ENCODE assay signal across 16 cellular contexts in the genomic region with DNA sequence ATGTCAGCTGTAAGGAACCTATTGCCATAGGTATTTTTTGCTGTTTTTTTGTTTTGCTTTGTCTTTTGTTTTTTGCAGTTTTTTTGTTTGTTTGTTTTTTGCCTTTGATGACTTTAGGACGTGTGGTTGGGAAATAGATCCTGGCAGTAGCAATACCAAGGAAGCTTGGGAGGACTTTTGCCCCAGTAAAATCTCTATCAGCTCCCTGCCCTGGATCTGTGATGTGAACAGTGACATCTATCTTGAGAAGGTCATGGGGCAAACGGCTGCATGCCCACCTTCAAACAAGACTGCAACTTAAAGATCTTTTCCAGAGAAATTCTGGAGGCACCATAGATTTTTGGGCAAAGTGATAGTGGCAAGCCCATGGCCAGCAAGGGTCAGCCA. TPM values are rescaled to one million over a fixed set of nuclear protein-coding genes. Genes with fewer than 3 reads are reported as not detected.
A peak's percentile ranks its signal among the peaks of the same experiment; 100 is the strongest.
DNase-seq lines count a peak whose midpoint lies in the region; ATAC-seq and TF ChIP-seq lines count a peak whose summit lies in the region.
"Had no signal": no experiment of that assay in that cellular context is flagged by ENCODE, and none has a peak within 500 bp of the region (broad histone marks: within the 10 kb centered on the region; RNA-seq: fewer than 3 reads in every experiment).

No MANE protein-coding gene starts in this region.

- H3K4me1 Mint-ChIP-seq in progenitor cell of endocrine pancreas (ENCODE audit: low read depth) = peaks cover 11% of the 10 kb centered on the region
- H3K4me1 Mint-ChIP-seq in activated naive CD4-positive, alpha-beta T cell treated with anti-CD3 and anti-CD28 coated beads for 36 hours (ENCODE audit: low read depth) = peaks cover 2% of the 10 kb centered on the region

- intact Hi-C loops in Panc1 (cut with micrococcal nuclease; ENCODE audit: unreplicated experiment) = loop anchor here (10.0 kb wide), 3 partner anchors 86 to 586 kb away; no protein-coding TSS in a partner anchor
- intact Hi-C loops in right lobe of liver (cut with DNase I) = no loop called here
- intact Hi-C loops in activated naive CD4-positive, alpha-beta T cell treated with anti-CD3 and anti-CD28 coated beads for 36 hours (cut with micrococcal nuclease) = loop anchor here (10.0 kb wide), 1 partner anchor 756 kb away; no protein-coding TSS in a partner anchor

- ATAC-seq in Panc1 = no peak
- peak; percentile 53 to 72 (median 66) for ATAC-seq in right lobe of liver
- no peak for ATAC-seq in GM18867 (IDR thresholded peaks at IDR 0.05; ENCODE audit: unreplicated experiment)
- ATAC-seq: CD8-positive, alpha-beta T cell; PC-3 had no signal

- H3K36me3 ChIP-seq in Panc1 (ENCODE audit: control insufficient read depth, insufficient read depth, low read length) = no peaks in the 10 kb centered on the region
- H3K36me3 ChIP-seq in right lobe of liver = no peaks in the 10 kb centered on the region
- H3K36me3 ChIP-seq: BLaER1 treated with 17β-estradiol and CSF1 and Interleukin-3, amounts not matched to agents 10 nM and 100 nM had no signal

- peaks cover 38% of the 10 kb centered on the region for H3K27me3 Mint-ChIP-seq in progenitor cell of endocrine pancreas
- H3K27me3 Mint-ChIP-seq in activated naive CD4-positive, alpha-beta T cell treated with anti-CD3 and anti-CD28 coated beads for 36 hours (ENCODE audit: low read depth) = peaks cover 26% of the 10 kb centered on the region

- H3K27me3 ChIP-seq in Panc1 (ENCODE audit: control insufficient read depth, insufficient read depth, low read length) (no peaks in the 10 kb centered on the region), right lobe of liver (no peaks in the 10 kb centered on the region)

- CTCF ChIA-PET in Panc1 (lab: Charles Lee) = no interaction called here
- CTCF ChIA-PET in activated naive CD4-positive, alpha-beta T cell treated with anti-CD3 and anti-CD28 coated beads for 36 hours (lab: Charles Lee) = no interaction called here

- WGBS in right lobe of liver (ENCODE audit: insufficient coverage, low coverage, low lambda C conversion rate, missing lambda C conversion rate) = 22% methylated on average over 2 of the region's 2 CpGs

- H3K4me3 ChIP-seq in Panc1 (ENCODE audit: low read depth in 2 of 2, low read length in 2 of 2) = no peak overlapping the region
- peak overlapping the region in 2 of 3 donors; percentile 3 to 20 for H3K4me3 ChIP-seq in right lobe of liver
- H3K4me3 ChIP-seq: BLaER1 treated with 17β-estradiol and CSF1 and Interleukin-3, amounts not matched to agents 10 nM and 100 nM had no signal

- H3K27ac Mint-ChIP-seq in progenitor cell of endocrine pancreas = peak overlapping the region; percentile 65
- no peak overlapping the region for H3K27ac Mint-ChIP-seq in activated naive CD4-positive, alpha-beta T cell treated with anti-CD3 and anti-CD28 coated beads for 36 hours
- H3K27ac Mint-ChIP-seq: CD8-positive, alpha-beta T cell; HFFc6 had no signal

- H3K4me1 ChIP-seq in Panc1 (ENCODE audit: control insufficient read depth, insufficient read depth, low read length) (peaks cover 46% of the 10 kb centered on the region), right lobe of liver (peaks cover 0 to 61% (median 33%) of the 10 kb centered on the region in 4 donors)

- TF ChIP-seq CTCF in Panc1 (IDR thresholded peaks at IDR 0.05) = no peak
- no peak for TF ChIP-seq CTCF in right lobe of liver (IDR thresholded peaks at IDR 0.05)
- no peak for TF ChIP-seq CTCF in progenitor cell of endocrine pancreas (IDR thresholded peaks at IDR 0.05; ENCODE audit: unreplicated experiment)

- no peak for TF ChIP-seq POLR2A in right lobe of liver (IDR thresholded peaks at IDR 0.05)

- H3K9me3 ChIP-seq in Panc1 (ENCODE audit: control insufficient read depth, insufficient read depth, low read depth, low read length) (no peaks in the 10 kb centered on the region), right lobe of liver (no peaks in the 10 kb centered on the region)
- H3K9me3 ChIP-seq: BLaER1 treated with 17β-estradiol and CSF1 and Interleukin-3, amounts not matched to agents 10 nM and 100 nM had no signal

- peak; percentile 4 for DNase-seq in ACHN
- DNase-seq in Panc1 (ENCODE audit: low read depth, low spot score) = no peak
- DNase-seq in right lobe of liver = peak in 1 of 3 donors; percentile 57
- DNase-seq in progenitor cell of endocrine pancreas (ENCODE audit: low spot score, unreplicated experiment) = no peak
- DNase-seq in activated naive CD4-positive, alpha-beta T cell treated with anti-CD3 and anti-CD28 coated beads for 36 hours = no peak
- DNase-seq in NOMO-1 (lab: John Stamatoyannopoulos, UW; ENCODE audit: unreplicated experiment in 2 of 2) = no peak
- DNase-seq: CD8-positive, alpha-beta T cell; HFFc6; NCI-H1417 treated with DMSO at 0.1 percent for 48 hours; NCI-H187 treated with DMSO at 0.1 percent for 48 hours; NCI-H226; NCI-H524; PC-3 had no signal

- no peak overlapping the region for H3K4me3 Mint-ChIP-seq in progenitor cell of endocrine pancreas (ENCODE audit: low read depth)
- H3K4me3 Mint-ChIP-seq in activated naive CD4-positive, alpha-beta T cell treated with anti-CD3 and anti-CD28 coated beads for 36 hours = no peak overlapping the region
- H3K4me3 Mint-ChIP-seq: CD8-positive, alpha-beta T cell; HFFc6 had no signal

- POLR2A ChIA-PET in Panc1 (lab: Charles Lee) = no interaction called here

- H3K27ac ChIP-seq in Panc1 (ENCODE audit: low read length) (peak overlapping the region; percentile 1), right lobe of liver (peak overlapping the region; percentile 69 to 92 (median 90))
- H3K27ac ChIP-seq: BLaER1 treated with 17β-estradiol and CSF1 and Interleukin-3, amounts not matched to agents 10 nM and 100 nM had no signal

- H3K36me3 Mint-ChIP-seq in progenitor cell of endocrine pancreas (ENCODE audit: insufficient read depth) = no peaks in the 10 kb centered on the region
- no peaks in the 10 kb centered on the region for H3K36me3 Mint-ChIP-seq in activated naive CD4-positive, alpha-beta T cell treated with anti-CD3 and anti-CD28 coated beads for 36 hours (ENCODE audit: low read depth)
- H3K36me3 Mint-ChIP-seq: CD8-positive, alpha-beta T cell had no signal

- no peaks in the 10 kb centered on the region for H3K9me3 Mint-ChIP-seq in progenitor cell of endocrine pancreas (ENCODE audit: low read depth)
- H3K9me3 Mint-ChIP-seq in activated naive CD4-positive, alpha-beta T cell treated with anti-CD3 and anti-CD28 coated beads for 36 hours = no peaks in the 10 kb centered on the region
- H3K9me3 Mint-ChIP-seq: CD8-positive, alpha-beta T cell; HFFc6 had no signal

- BruUV-seq in Panc1 (replicated peaks; lab: Mats Ljungman, UMichigan) = no TSS peak

- in situ Hi-C loops in ACHN (cut with HindIII; ENCODE audit: low pct_ligation_motif_present, low pct_unique_long_range_greater_than_20kb, low sequenced_read_pairs) (no loop called here), Panc1 (cut with HindIII; ENCODE audit: low pct_unique_long_range_greater_than_20kb, low sequenced_read_pairs) (no loop called here)

RNA-seq across cellular contexts. Expression of a gene that starts 5.4 kb away (rescaled TPM):
- 8.3 TPM for total RNA-seq in Panc1 (2021; ENCODE audit: unreplicated experiment)
- polyA plus RNA-seq in Panc1 (2012; ENCODE audit: insufficient read length) = 13.6 TPM
- total RNA-seq in right lobe of liver = 10 to 100 TPM in 3 of 6 experiments, 1 to 10 TPM in 3; 7.8 to 17.1 (median 10.2) TPM
- total RNA-seq in progenitor cell of endocrine pancreas = 0.57 and 0.71 TPM in 2 replicates
- total RNA-seq in activated naive CD4-positive, alpha-beta T cell treated with anti-CD3 and anti-CD28 coated beads for 36 hours = not detected
- total RNA-seq: A673; CD8-positive, alpha-beta T cell had no signal

Comparison
In these comparisons a context has a peak if more than half of its experiments do, and no peak if none do; other contexts are left out.
1. ATAC-seq: peak in right lobe of liver (4 of 4); none in Panc1 (single experiment) and GM18867 (single experiment).
2. H3K4me3 ChIP-seq: peak in right lobe of liver (2 of 3); none in Panc1 (0 of 2).
3. intact Hi-C loops: an anchor here in Panc1 (10.0 kb wide) and activated naive CD4-positive, alpha-beta T cell treated with anti-CD3 and anti-CD28 coated beads for 36 hours (10.0 kb wide); none called in right lobe of liver.